ENCODE assay signal across 13 cellular contexts in genomic region chr9:33749305-33749654, GRCh38. TPM values are rescaled to one million over a fixed set of nuclear protein-coding genes. Genes with fewer than 3 reads are reported as not detected.
DNase-seq lines count a peak whose midpoint lies in the region; ATAC-seq and TF ChIP-seq lines count a peak whose summit lies in the region.
"Not testable (repeated sequence)": the region's sequence is repeated elsewhere in the genome, so short reads cannot be mapped to it uniquely, and the experiment has no call there.
"Had no signal": no experiment of that assay in that cellular context is flagged by ENCODE, and none has a peak within 500 bp of the region (broad histone marks: within the 10 kb centered on the region; RNA-seq: fewer than 3 reads in every experiment).

No MANE protein-coding gene starts in this region.

- not testable (repeated sequence) for H3K9me3 ChIP-seq in HAP-1

- H3K27ac Mint-ChIP-seq in CD14-positive monocyte; activated CD4-positive, alpha-beta T cell treated with anti-CD3 and anti-CD28 coated beads for 36 hours; activated naive CD8-positive, alpha-beta T cell; memory B cell: not testable (repeated sequence)

- not testable (repeated sequence) for DNase-seq in CD14-positive monocyte (ENCODE audit: low spot score); activated T-cell treated with anti-CD3 and anti-CD28 coated beads, Interleukin-2, amount 50 U/mL, for 4 hours; memory B cell (ENCODE audit: low spot score in 2 of 2)
- DNase-seq in HAP-1 (ENCODE audit: low spot score in 2 of 2) (peak in 1 of 2 experiments; percentile 51), NOMO-1 treated with DMSO at 0.1 percent for 48 hours (lab: John Stamatoyannopoulos, UW; ENCODE audit: unreplicated experiment) (peak; percentile 67)
- DNase-seq in activated CD4-positive, alpha-beta T cell treated with anti-CD3 and anti-CD28 coated beads for 36 hours: peak; percentile 61
- peak; percentile 24 for DNase-seq in stimulated activated CD8-positive, alpha-beta memory T cell treated with anti-CD3 and anti-CD28 coated beads, Interleukin-4, amount 100 ng/mL, for 24 hours (ENCODE audit: low read depth)

- peaks cover 65 to 76% (median 68%) of the 10 kb centered on the region in 3 donors for H3K27me3 Mint-ChIP-seq in CD14-positive monocyte (ENCODE audit: low read depth in 3 of 3)
- H3K27me3 Mint-ChIP-seq in activated CD4-positive, alpha-beta T cell treated with anti-CD3 and anti-CD28 coated beads for 36 hours: peaks cover 55% of the 10 kb centered on the region
- peaks cover 68% of the 10 kb centered on the region for H3K27me3 Mint-ChIP-seq in activated T-cell treated with anti-CD3 and anti-CD28 coated beads, Interleukin-2, amount 50 U/mL, for 4 hours (ENCODE audit: low read depth)
- peaks cover 33% of the 10 kb centered on the region for H3K27me3 Mint-ChIP-seq in activated naive CD8-positive, alpha-beta T cell
- H3K27me3 Mint-ChIP-seq in memory B cell: peaks cover 38% of the 10 kb centered on the region

- CTCF ChIA-PET in activated CD4-positive, alpha-beta T cell treated with anti-CD3 and anti-CD28 coated beads for 36 hours (lab: Charles Lee): interaction anchor here (1.1 to 1.6 kb wide), 3 partner anchors 11 to 126 kb away, joined by 3 to 8 read pairs (median 7); no protein-coding TSS in a partner anchor

- H3K36me3 ChIP-seq in HAP-1 (replicated peaks): not testable (repeated sequence)

- peak overlapping the region; percentile 13 for H3K4me3 ChIP-seq in HAP-1

- peaks cover 2 to 31% (median 19%) of the 10 kb centered on the region in 7 donors for H3K9me3 Mint-ChIP-seq in CD14-positive monocyte
- not testable (repeated sequence) for H3K9me3 Mint-ChIP-seq in activated CD4-positive, alpha-beta T cell treated with anti-CD3 and anti-CD28 coated beads for 36 hours (ENCODE audit: low read depth); activated T-cell treated with anti-CD3 and anti-CD28 coated beads, Interleukin-2, amount 50 U/mL, for 4 hours; activated naive CD8-positive, alpha-beta T cell (ENCODE audit: low read depth); memory B cell

- peaks cover 18% of the 10 kb centered on the region for H3K27me3 ChIP-seq in HAP-1 (ENCODE audit: low read depth)

- H3K36me3 Mint-ChIP-seq in CD14-positive monocyte; activated CD4-positive, alpha-beta T cell treated with anti-CD3 and anti-CD28 coated beads for 36 hours (ENCODE audit: low read depth); activated T-cell treated with anti-CD3 and anti-CD28 coated beads, Interleukin-2, amount 50 U/mL, for 4 hours (ENCODE audit: insufficient read depth); activated naive CD8-positive, alpha-beta T cell; memory B cell: not testable (repeated sequence)

- intact Hi-C loops in CD14-positive monocyte (cut with micrococcal nuclease): loop anchor here in 1 of 2 donors (10.0 kb wide), 1 partner anchor 106 kb away; no protein-coding TSS in a partner anchor
- intact Hi-C loops in activated CD4-positive, alpha-beta T cell treated with anti-CD3 and anti-CD28 coated beads for 36 hours (cut with DNase I, micrococcal nuclease): not testable (repeated sequence)

- peaks cover 47% of the 10 kb centered on the region for H3K4me1 Mint-ChIP-seq in CD14-positive monocyte
- peaks cover 18% of the 10 kb centered on the region for H3K4me1 Mint-ChIP-seq in activated CD4-positive, alpha-beta T cell treated with anti-CD3 and anti-CD28 coated beads for 36 hours
- H3K4me1 Mint-ChIP-seq in activated T-cell treated with anti-CD3 and anti-CD28 coated beads, Interleukin-2, amount 50 U/mL, for 4 hours (ENCODE audit: low read depth): peaks cover 20% of the 10 kb centered on the region
- H3K4me1 Mint-ChIP-seq in activated naive CD8-positive, alpha-beta T cell (ENCODE audit: low read depth): peaks cover 40% of the 10 kb centered on the region
- H3K4me1 Mint-ChIP-seq in memory B cell: not testable (repeated sequence)

- peak overlapping the region; percentile 62 to 87 for H3K4me3 Mint-ChIP-seq in CD14-positive monocyte
- H3K4me3 Mint-ChIP-seq in activated CD4-positive, alpha-beta T cell treated with anti-CD3 and anti-CD28 coated beads for 36 hours: peak overlapping the region; percentile 62
- H3K4me3 Mint-ChIP-seq in activated T-cell treated with anti-CD3 and anti-CD28 coated beads, Interleukin-2, amount 50 U/mL, for 4 hours: peak overlapping the region; percentile 65
- peak overlapping the region; percentile 87 for H3K4me3 Mint-ChIP-seq in activated naive CD8-positive, alpha-beta T cell
- H3K4me3 Mint-ChIP-seq in memory B cell: peak overlapping the region; percentile 39

- not testable (repeated sequence) for TF ChIP-seq CTCF in CD14-positive monocyte (IDR thresholded peaks at IDR 0.05)

- POLR2A ChIA-PET in activated CD4-positive, alpha-beta T cell treated with anti-CD3 and anti-CD28 coated beads for 36 hours (lab: Charles Lee): interaction anchor here (1.4 kb wide), 1 partner anchor 299 kb away, joined by 4 read pairs; the partner anchor contains the start of gene UBAP2

- in situ Hi-C loops in HAP-1 (cut with MboI; ENCODE audit: low sequenced_read_pairs): not testable (repeated sequence)

- ATAC-seq in activated CD4-positive, alpha-beta T cell treated with anti-CD3 and anti-CD28 coated beads for 36 hours: peak; percentile 74
- peak; percentile 49 to 79 for ATAC-seq in activated T-cell treated with anti-CD3 and anti-CD28 coated beads, Interleukin-2, amount 50 U/mL, for 4 hours
- peak; percentile 12 for ATAC-seq in memory B cell (ENCODE audit: low read depth)

- H3K4me1 ChIP-seq in HAP-1: not testable (repeated sequence)

RNA-seq across cellular contexts. Expression of gene PRSS3, which starts 46.1 kb away (rescaled TPM):
- not detected for polyA plus RNA-seq in CD14-positive monocyte
- total RNA-seq in activated CD4-positive, alpha-beta T cell treated with anti-CD3 and anti-CD28 coated beads for 36 hours: not detected
- total RNA-seq in activated T-cell treated with anti-CD3 and anti-CD28 coated beads, Interleukin-2, amount 50 U/mL, for 4 hours: 1 to 10 TPM in 1 of 3 donors, under 1 TPM in 2; 0.76 to 1.3 (median 0.82) TPM
- total RNA-seq: A172, neural crest cell, right cardiac atrium, Right ventricle myocardium inferior, spleen had no signal
- polyA plus RNA-seq: right cardiac atrium had no signal

Comparison
In these comparisons a context has a peak if more than half of its experiments do, and no peak if none do; other contexts are left out.
1. ATAC-seq: peak in every context shown above with its lines; median percentile 74 in activated CD4-positive, alpha-beta T cell treated with anti-CD3 and anti-CD28 coated beads for 36 hours; 64 in activated T-cell treated with anti-CD3 and anti-CD28 coated beads, Interleukin-2, amount 50 U/mL, for 4 hours; 12 in memory B cell.